In the genomic region with DNA sequence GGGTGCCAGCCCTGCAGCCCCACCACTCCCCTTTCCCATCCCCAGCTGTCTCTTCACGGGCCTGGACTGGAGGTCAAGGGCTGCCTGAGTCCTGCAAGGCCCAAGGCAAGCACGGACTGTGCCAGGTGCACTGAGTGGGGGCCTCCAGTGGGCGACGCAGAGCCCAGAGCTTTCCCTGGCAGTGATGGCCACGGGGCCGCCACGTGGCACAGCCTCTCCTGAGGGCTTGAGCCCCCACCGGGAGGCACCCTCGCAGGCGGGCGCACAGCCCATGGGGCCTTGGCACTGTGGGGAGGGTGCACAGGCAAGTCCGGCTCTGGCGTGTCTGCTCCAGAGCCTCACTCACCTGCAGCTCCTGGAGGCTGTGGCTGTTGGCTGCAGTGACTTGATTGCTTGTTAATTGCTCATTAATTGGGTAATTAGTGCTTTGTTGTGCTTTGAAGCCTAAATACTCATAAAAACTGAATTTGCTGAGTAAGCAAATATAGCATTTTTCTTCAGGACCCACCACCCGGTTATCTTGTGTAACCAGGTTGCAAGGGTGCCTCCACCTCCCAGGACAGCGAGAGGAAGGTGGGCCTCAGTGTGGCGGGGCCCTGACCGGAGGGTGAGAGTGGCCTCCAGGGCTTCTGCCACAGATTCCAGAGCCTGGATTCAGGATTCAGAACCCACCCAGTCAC, we compare ENCODE assay signal across 34 cellular contexts.
"Had no signal": no experiment of that assay in that cellular context is flagged by ENCODE, and none has a peak within 500 bp of the region (broad histone marks: within the 10 kb centered on the region; RNA-seq: fewer than 3 reads in every experiment).

No MANE protein-coding gene starts in this region.

- H3K4me1 ChIP-seq: adrenal gland, body of pancreas, breast epithelium had no signal

- H3K36me3 ChIP-seq: adrenal gland, breast epithelium had no signal

- DNase-seq: activated CD4-positive, alpha-beta T cell treated with anti-CD3 and anti-CD28 coated beads for 1 hour; activated CD4-positive, alpha-beta T cell treated with anti-CD3 and anti-CD28 coated beads for 48 hours; activated CD4-positive, CD25-positive, alpha-beta regulatory T cell; activated CD8-positive, alpha-beta T cell treated with anti-CD3 and anti-CD28 coated beads for 36 hours; activated effector memory CD4-positive, alpha-beta T cell treated with anti-CD3 and anti-CD28 coated beads, Interleukin-2, amount 50 U/mL, for 16 hours; activated naive CD4-positive, alpha-beta T cell; activated naive CD4-positive, alpha-beta T cell treated with anti-CD3 and anti-CD28 coated beads, Interleukin-2, amount 50 U/mL, for 16 hours; activated naive CD8-positive, alpha-beta T cell treated with anti-CD3 and anti-CD28 coated beads for 36 hours; activated T-cell treated with anti-CD3 and anti-CD28 coated beads, Interleukin-2, amount 50 U/mL, for 1 hour; activated T-cell treated with anti-CD3 and anti-CD28 coated beads, Interleukin-2, amount 50 U/mL, for 72 hours; adrenal gland; body of pancreas; caudate nucleus; cerebellar nuclear complex; MM.1S; NCI-H1092 treated with DMSO at 0.1 percent for 48 hours; NCI-H1436; NCI-H1694; NCI-H1930; NCI-H2081 treated with DMSO at 0.1 percent for 48 hours; NCI-H226; NCI-H446 treated with DMSO at 0.1 percent for 48 hours; NCI-H524; SW 1271; T-helper 1 cell; T-helper 2 cell; T-helper 9 cell; WERI-Rb-1 had no signal

- H3K27ac ChIP-seq: adrenal gland, body of pancreas, breast epithelium, RWPE1, WERI-Rb-1 had no signal

- H3K4me3 ChIP-seq: adrenal gland, body of pancreas, breast epithelium had no signal

- ATAC-seq: activated CD8-positive, alpha-beta T cell treated with anti-CD3 and anti-CD28 coated beads for 36 hours; activated T-cell treated with anti-CD3 and anti-CD28 coated beads, Interleukin-2, amount 50 U/mL, for 72 hours; activated T-helper 17 cell treated with anti-CD3 and anti-CD28 coated beads, Interleukin-2, amount 50 U/mL, for 72 hours; body of pancreas; Right ventricle myocardium inferior had no signal

- H3K27me3 ChIP-seq: adrenal gland, body of pancreas, breast epithelium had no signal

- H3K9me3 ChIP-seq: adrenal gland, body of pancreas, breast epithelium had no signal

- FAIRE-seq: astrocyte, RCC 7860 had no signal
